Comparison of ENCODE assay signal across 9 cellular contexts in genomic region chr9:128073260-128073886, GRCh38. TPM values are rescaled to one million over a fixed set of nuclear protein-coding genes. Genes with fewer than 3 reads are reported as not detected.
A peak's percentile ranks its signal among the peaks of the same experiment; 100 is the strongest.
DNase-seq lines count a peak whose midpoint lies in the region; ATAC-seq, FAIRE-seq and TF ChIP-seq lines count a peak whose summit lies in the region.
"Had no signal": no experiment of that assay in that cellular context is flagged by ENCODE, and none has a peak within 500 bp of the region (broad histone marks: within the 10 kb centered on the region; RNA-seq: fewer than 3 reads in every experiment).

No MANE protein-coding gene starts in this region.

- H3K4me3 ChIP-seq in DND-41 (ENCODE audit: low read depth in 1 of 2, low read length in 2 of 2) = no peak overlapping the region
- H3K4me3 ChIP-seq in SJCRH30 = no peak overlapping the region
- H3K4me3 ChIP-seq in sigmoid colon = no peak overlapping the region

- TF ChIP-seq EP300 in sigmoid colon (IDR thresholded peaks at IDR 0.05) = no peak

- ATAC-seq in DND-41 (ENCODE audit: insufficient read depth, low read depth) = no peak
- ATAC-seq in HG03108 (IDR thresholded peaks at IDR 0.05; ENCODE audit: unreplicated experiment) = no peak
- ATAC-seq in HG03460 (IDR thresholded peaks at IDR 0.05; ENCODE audit: unreplicated experiment) = no peak

- peaks cover 14% of the 10 kb centered on the region for H4K20me1 ChIP-seq in DND-41 (ENCODE audit: insufficient read depth, low read length)

- H3K27ac ChIP-seq in DND-41 (ENCODE audit: low read length) (peak overlapping the region; percentile 82), SJCRH30 (peak overlapping the region; percentile 41; the same call in 1 of the 2 replicates), sigmoid colon (peak overlapping the region; percentile 83 to 100 (median 98))

- FAIRE-seq in GM12891 (lab: Jason Lieb, UNC) = no peak
- FAIRE-seq: islet of Langerhans had no signal

- WGBS in sigmoid colon, 2 donors = 79 to 83% methylated on average over 7 of the region's 7 CpGs

- H3K9me3 ChIP-seq in DND-41 (ENCODE audit: insufficient read depth, low read length, severe bottlenecking) (no peaks in the 10 kb centered on the region), SJCRH30 (replicated peaks) (no peaks in the 10 kb centered on the region), sigmoid colon (no peaks in the 10 kb centered on the region)

- H3K9ac ChIP-seq in DND-41 (ENCODE audit: low read depth, low read length) = peak overlapping the region; percentile 37; the same call in 1 of the 2 replicates

- H3K36me3 ChIP-seq in DND-41 (ENCODE audit: insufficient read depth, low read length) (peaks cover 11% of the 10 kb centered on the region), SJCRH30 (peaks cover under 1% of the 10 kb centered on the region; the same call in 1 of the 2 replicates), sigmoid colon (peaks cover 0 to 4% (median 0%) of the 10 kb centered on the region in 4 donors)

- intact Hi-C loops in sigmoid colon (cut with DNase I) = no loop called here

- no peak overlapping the region for H2AFZ ChIP-seq in DND-41 (ENCODE audit: low read depth, low read length)

- TF ChIP-seq POLR2A in sigmoid colon (IDR thresholded peaks at IDR 0.05) (no peak), GM12891 (IDR thresholded peaks at IDR 0.05; ENCODE audit: low read depth, low read length) (no peak)

- no peak for DNase-seq in DND-41
- no peak for DNase-seq in SJCRH30
- DNase-seq in fibroblast of gingiva (ENCODE audit: low read depth) = peak; percentile 79
- no peak for DNase-seq in sigmoid colon
- DNase-seq in MV-4-11 (lab: John Stamatoyannopoulos, UW) = no peak
- no peak for DNase-seq in GM12891 (ENCODE audit: insufficient read length, low spot score)

- peaks cover 46% of the 10 kb centered on the region for H3K4me1 ChIP-seq in DND-41 (ENCODE audit: insufficient read depth, low read length)
- peaks cover 20% of the 10 kb centered on the region for H3K4me1 ChIP-seq in SJCRH30
- H3K4me1 ChIP-seq in sigmoid colon = peaks cover 0 to 70% (median 64%) of the 10 kb centered on the region in 4 donors

- H3K79me2 ChIP-seq in DND-41 (ENCODE audit: insufficient read depth, low read length) = peaks cover 93% of the 10 kb centered on the region

- H3K4me2 ChIP-seq in DND-41 (ENCODE audit: insufficient read depth, low read length) = 0 out of 2 replicates have a peak overlapping the region, but pooled peaks have one; percentile 22

- no peak for TF ChIP-seq CTCF in DND-41 (IDR thresholded peaks at IDR 0.05; ENCODE audit: borderline replicate concordance, extremely low read depth, low read length, poor library complexity, severe bottlenecking)
- TF ChIP-seq CTCF in sigmoid colon (IDR thresholded peaks at IDR 0.05) = no peak

- H3K27me3 ChIP-seq in DND-41 (ENCODE audit: insufficient read depth, low read length, poor library complexity) (no peaks in the 10 kb centered on the region), SJCRH30 (no peaks in the 10 kb centered on the region), sigmoid colon (no peaks in the 10 kb centered on the region)

TF ChIP-seq in GM12891, 5 proteins besides CTCF, POLR2A, EP300 and RAD21:
- TF ChIP-seq TAF1 (IDR thresholded peaks at IDR 0.05; ENCODE audit: low read depth, low read length) = no peak
- no peak for TF ChIP-seq SPI1 (IDR thresholded peaks at IDR 0.05; ENCODE audit: low read depth, low read length)
- no peak for TF ChIP-seq PAX5 (IDR thresholded peaks at IDR 0.05; ENCODE audit: insufficient read depth, low read length, severe bottlenecking)
- no peak for TF ChIP-seq POU2F2 (IDR thresholded peaks at IDR 0.05; ENCODE audit: low read depth, low read length)
- no peak for TF ChIP-seq POLR2AphosphoS5 (IDR thresholded peaks at IDR 0.05; ENCODE audit: low read depth, low read length)

RNA-seq across cellular contexts. Expression of gene SLC25A25, which starts 5.3 kb away (rescaled TPM):
- 24.1 and 29.3 TPM in 2 replicates for total RNA-seq in SJCRH30 (2014; rRNA removed; shearing (Covaris generic))
- total RNA-seq in sigmoid colon = 10 to 100 TPM; 10.2 to 77.2 (median 12.9) TPM
- polyA plus RNA-seq in sigmoid colon = 10 to 100 TPM; 16.6 to 19.4 (median 16.8) TPM
- polyA plus RNA-seq in GM12891 (2012; ENCODE audit: low read depth, missing spikeins) = 5.1 TPM

RNA-seq across cellular contexts. Expression of gene NAIF1, which starts 6.3 kb away (rescaled TPM):
- 8.5 and 9.0 TPM in 2 replicates for total RNA-seq in SJCRH30 (2014; rRNA removed; shearing (Covaris generic))
- 10 to 100 TPM in 1 of 4 donors, 1 to 10 TPM in 3; 5.5 to 10.7 (median 6.3) TPM for total RNA-seq in sigmoid colon
- 10 to 100 TPM in 1 of 3 donors, 1 to 10 TPM in 2; 8.4 to 11.0 (median 8.6) TPM for polyA plus RNA-seq in sigmoid colon
- 7.0 TPM for polyA plus RNA-seq in GM12891 (2012; ENCODE audit: low read depth, missing spikeins)

RNA-seq across cellular contexts. Expression of gene PTGES2, which starts 54.2 kb away (rescaled TPM):
- 53.8 and 56.7 TPM in 2 replicates for total RNA-seq in SJCRH30 (2014; rRNA removed; shearing (Covaris generic))
- total RNA-seq in sigmoid colon = 100 to 1,000 TPM in 2 of 4 donors, 10 to 100 TPM in 2; 60.0 to 119 (median 97.5) TPM
- polyA plus RNA-seq in sigmoid colon = 10 to 100 TPM; 56.5 to 82.2 (median 66.1) TPM
- polyA plus RNA-seq in GM12891 (2012; ENCODE audit: low read depth, missing spikeins) = 45.3 TPM

Comparison
In these comparisons a context has a peak if more than half of its experiments do, and no peak if none do; other contexts are left out.
1. H3K27ac ChIP-seq: peak in every context shown above with its lines; median percentile 98 in sigmoid colon; 82 in DND-41; 41 in SJCRH30.